ENCODE assay signal across 19 cellular contexts in the genomic region with DNA sequence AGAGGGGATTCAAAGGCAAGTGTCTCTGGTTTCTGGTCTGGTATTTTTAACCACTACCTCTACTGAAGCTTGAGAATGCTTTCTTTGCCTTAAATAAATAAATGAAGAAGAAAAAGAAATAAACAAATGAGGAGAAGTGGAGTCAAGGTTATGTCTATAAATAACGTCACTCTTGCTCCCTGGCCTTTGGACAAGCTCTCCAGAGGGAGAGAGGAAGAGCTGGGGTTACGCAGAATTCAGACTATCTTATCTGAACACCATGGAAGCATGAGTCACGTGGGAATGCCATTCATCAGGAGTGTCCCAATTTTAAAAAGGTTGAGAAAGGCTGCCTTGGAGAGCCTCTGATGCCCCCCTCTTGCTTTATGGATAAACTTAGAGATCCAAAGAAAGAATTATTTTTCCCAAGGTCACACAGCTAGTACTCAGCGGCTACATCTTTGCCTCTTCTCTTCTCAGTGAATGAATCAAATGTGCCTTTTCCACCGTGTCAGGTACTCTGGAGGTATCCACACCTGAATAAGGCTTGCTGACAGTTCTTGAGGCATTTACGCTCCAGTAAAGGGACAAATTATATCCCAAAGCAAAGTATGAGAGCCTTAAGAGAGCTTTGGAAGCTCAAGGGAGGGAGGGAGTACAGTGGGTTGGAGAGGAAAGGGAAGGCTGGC. TPM values are rescaled to one million over a fixed set of nuclear protein-coding genes. Genes with fewer than 3 reads are reported as not detected.
DNase-seq lines count a peak whose midpoint lies in the region; ATAC-seq and TF ChIP-seq lines count a peak whose summit lies in the region.
"Had no signal": no experiment of that assay in that cellular context is flagged by ENCODE, and none has a peak within 500 bp of the region (broad histone marks: within the 10 kb centered on the region; RNA-seq: fewer than 3 reads in every experiment).

No MANE protein-coding gene starts in this region.

- ATAC-seq in right lobe of liver = peak in 3 of 4 donors; percentile 39 to 93 (median 70)
- no peak for ATAC-seq in GM21528 (IDR thresholded peaks at IDR 0.05; ENCODE audit: low FRiP score, unreplicated experiment)
- ATAC-seq: activated T-cell treated with anti-CD3 and anti-CD28 coated beads, Interleukin-2, amount 50 U/mL, for 72 hours had no signal

- H3K36me3 ChIP-seq in right lobe of liver (no peaks in the 10 kb centered on the region), Peyer's patch (no peaks in the 10 kb centered on the region)
- H3K36me3 ChIP-seq: neutrophil, suprapubic skin had no signal

- in situ Hi-C loops in ACHN (cut with HindIII; ENCODE audit: low pct_ligation_motif_present, low pct_unique_long_range_greater_than_20kb, low sequenced_read_pairs) = no loop called here

- TF ChIP-seq POLR2A in right lobe of liver (IDR thresholded peaks at IDR 0.05) = no peak
- no peak for TF ChIP-seq POLR2A in Peyer's patch (IDR thresholded peaks at IDR 0.05)

- H3K9me3 ChIP-seq in right lobe of liver (no peaks in the 10 kb centered on the region), Peyer's patch (no peaks in the 10 kb centered on the region)
- H3K9me3 ChIP-seq: neutrophil, suprapubic skin had no signal

- H3K27me3 ChIP-seq in right lobe of liver (no peaks in the 10 kb centered on the region), Peyer's patch (no peaks in the 10 kb centered on the region)

- WGBS in right lobe of liver (ENCODE audit: insufficient coverage, low coverage, low lambda C conversion rate, missing lambda C conversion rate) = 17% methylated on average over 6 of the region's 6 CpGs

- H3K4me1 Mint-ChIP-seq in endothelial cell (ENCODE audit: unreplicated experiment) = no peaks in the 10 kb centered on the region
- H3K4me1 Mint-ChIP-seq: activated CD4-positive, alpha-beta memory T cell treated with anti-CD3 and anti-CD28 coated beads, Interleukin-2, amount 10 ng/mL, durations not matched to agents 7 days and 5 days had no signal

- H3K9me3 Mint-ChIP-seq in endothelial cell (ENCODE audit: unreplicated experiment) = no peaks in the 10 kb centered on the region
- H3K9me3 Mint-ChIP-seq: activated CD4-positive, alpha-beta memory T cell treated with anti-CD3 and anti-CD28 coated beads, Interleukin-2, amount 10 ng/mL, durations not matched to agents 7 days and 5 days; activated T-cell treated with anti-CD3 and anti-CD28 coated beads, Interleukin-2, amount 50 U/mL, for 72 hours; mesothelial cell of epicardium had no signal

- H3K4me3 Mint-ChIP-seq in endothelial cell (ENCODE audit: unreplicated experiment) = no peak overlapping the region
- H3K4me3 Mint-ChIP-seq: activated CD4-positive, alpha-beta memory T cell treated with anti-CD3 and anti-CD28 coated beads, Interleukin-2, amount 10 ng/mL, durations not matched to agents 7 days and 5 days; activated naive CD8-positive, alpha-beta T cell; activated T-cell treated with anti-CD3 and anti-CD28 coated beads, Interleukin-2, amount 50 U/mL, for 72 hours; mesothelial cell of epicardium had no signal

- peaks cover 3% of the 10 kb centered on the region for H3K27me3 Mint-ChIP-seq in endothelial cell (ENCODE audit: unreplicated experiment)

- no peaks in the 10 kb centered on the region for H3K36me3 Mint-ChIP-seq in endothelial cell (ENCODE audit: low read depth, unreplicated experiment)
- H3K36me3 Mint-ChIP-seq: activated naive CD8-positive, alpha-beta T cell; mesothelial cell of epicardium had no signal

- TF ChIP-seq CTCF in foreskin fibroblast (IDR thresholded peaks at IDR 0.05; ENCODE audit: low read depth, low read length) = no peak
- no peak for TF ChIP-seq CTCF in right lobe of liver (IDR thresholded peaks at IDR 0.05)
- no peak for TF ChIP-seq CTCF in endothelial cell (IDR thresholded peaks at IDR 0.05; ENCODE audit: unreplicated experiment)
- TF ChIP-seq CTCF in Peyer's patch (IDR thresholded peaks at IDR 0.05) = no peak

- H3K4me3 ChIP-seq in foreskin fibroblast (ENCODE audit: low read depth in 1 of 2, low read length in 2 of 2) (no peak overlapping the region), right lobe of liver (no peak overlapping the region), Peyer's patch (no peak overlapping the region)
- H3K4me3 ChIP-seq: PC-9, suprapubic skin had no signal

- intact Hi-C loops in right lobe of liver (cut with DNase I) = no loop called here

- no peak overlapping the region for H3K27ac Mint-ChIP-seq in endothelial cell (ENCODE audit: unreplicated experiment)
- H3K27ac Mint-ChIP-seq: activated CD4-positive, alpha-beta memory T cell treated with anti-CD3 and anti-CD28 coated beads, Interleukin-2, amount 10 ng/mL, durations not matched to agents 7 days and 5 days; activated naive CD8-positive, alpha-beta T cell; activated T-cell treated with anti-CD3 and anti-CD28 coated beads, Interleukin-2, amount 50 U/mL, for 72 hours; mesothelial cell of epicardium had no signal

- H3K27ac ChIP-seq in right lobe of liver (no peak overlapping the region), Peyer's patch (no peak overlapping the region)
- H3K27ac ChIP-seq: neutrophil, PC-9, suprapubic skin, VCaP had no signal

- DNase-seq in EH (ENCODE audit: low read depth) (peak; percentile 66), RPMI7951 (ENCODE audit: low read depth) (peak; percentile 5), foreskin fibroblast (peak; percentile 16 to 33), right lobe of liver (no peak), endothelial cell (ENCODE audit: low spot score) (no peak), Peyer's patch (no peak), ACHN (no peak)
- DNase-seq: activated CD4-positive, alpha-beta memory T cell treated with anti-CD3 and anti-CD28 coated beads, Interleukin-2, amount 10 ng/mL, durations not matched to agents 7 days and 5 days; activated T-cell treated with anti-CD3 and anti-CD28 coated beads, Interleukin-2, amount 50 U/mL, for 72 hours; GOT3; NCI-H748 treated with DMSO at 0.1 percent for 48 hours; PC-9; stimulated activated CD4-positive, alpha-beta T cell treated with anti-CD3 and anti-CD28 coated beads, Interleukin-4, amount 100 ng/mL, for 4 hours had no signal

- H3K4me1 ChIP-seq in right lobe of liver (peaks cover 0 to 6% (median 0%) of the 10 kb centered on the region in 4 donors), Peyer's patch (no peaks in the 10 kb centered on the region)
- H3K4me1 ChIP-seq: suprapubic skin had no signal

RNA-seq across cellular contexts. Expression of a gene that starts 12.9 kb away (rescaled TPM):
- not detected in 2 replicates for total RNA-seq in RPMI7951 (2014; rRNA removed; shearing (Covaris generic))
- total RNA-seq in right lobe of liver (1 to 10 TPM in 1 of 6 experiments, under 1 TPM in 1, not detected in 4; 0.06 to 1.6 TPM), endothelial cell (ENCODE audit: unreplicated experiment) (27.6 TPM), Peyer's patch (1 to 10 TPM; 1.6 to 5.8 (median 4.2) TPM)
- total RNA-seq: activated CD4-positive, alpha-beta memory T cell treated with anti-CD3 and anti-CD28 coated beads, Interleukin-2, amount 10 ng/mL, durations not matched to agents 7 days and 5 days had no signal

RNA-seq across cellular contexts. Expression of a gene that starts 54.3 kb away (rescaled TPM):
- total RNA-seq in RPMI7951 (2014; rRNA removed; shearing (Covaris generic)) = 1.1 TPM in 1 of 2 replicates, not detected in the other
- total RNA-seq in right lobe of liver (not detected), endothelial cell (ENCODE audit: unreplicated experiment) (not detected), Peyer's patch (not detected)
- total RNA-seq: activated CD4-positive, alpha-beta memory T cell treated with anti-CD3 and anti-CD28 coated beads, Interleukin-2, amount 10 ng/mL, durations not matched to agents 7 days and 5 days; activated T-cell treated with anti-CD3 and anti-CD28 coated beads, Interleukin-2, amount 50 U/mL, for 72 hours; mesothelial cell of epicardium; PC-9; suprapubic skin had no signal

RNA-seq across cellular contexts. Expression of a gene that starts 56.0 kb away (rescaled TPM):
- total RNA-seq in RPMI7951 (2014; rRNA removed; shearing (Covaris generic)) = 430 and 475 TPM in 2 replicates
- total RNA-seq in right lobe of liver (100 to 1,000 TPM; 229 to 625 (median 292) TPM), endothelial cell (ENCODE audit: unreplicated experiment) (294 TPM), Peyer's patch (1,000 to 10,000 TPM in 2 of 4 donors, 100 to 1,000 TPM in 2; 175 to 1,520 (median 1,006) TPM)

Comparison
In these comparisons a context has a peak if more than half of its experiments do, and no peak if none do; other contexts are left out.
1. DNase-seq: peak in EH (single experiment), RPMI7951 (single experiment) and foreskin fibroblast (2 of 2); none in right lobe of liver (0 of 3), endothelial cell (single experiment), Peyer's patch (0 of 3) and ACHN (single experiment).